Comparison of ENCODE assay signal across 2 cellular contexts in the genomic region with DNA sequence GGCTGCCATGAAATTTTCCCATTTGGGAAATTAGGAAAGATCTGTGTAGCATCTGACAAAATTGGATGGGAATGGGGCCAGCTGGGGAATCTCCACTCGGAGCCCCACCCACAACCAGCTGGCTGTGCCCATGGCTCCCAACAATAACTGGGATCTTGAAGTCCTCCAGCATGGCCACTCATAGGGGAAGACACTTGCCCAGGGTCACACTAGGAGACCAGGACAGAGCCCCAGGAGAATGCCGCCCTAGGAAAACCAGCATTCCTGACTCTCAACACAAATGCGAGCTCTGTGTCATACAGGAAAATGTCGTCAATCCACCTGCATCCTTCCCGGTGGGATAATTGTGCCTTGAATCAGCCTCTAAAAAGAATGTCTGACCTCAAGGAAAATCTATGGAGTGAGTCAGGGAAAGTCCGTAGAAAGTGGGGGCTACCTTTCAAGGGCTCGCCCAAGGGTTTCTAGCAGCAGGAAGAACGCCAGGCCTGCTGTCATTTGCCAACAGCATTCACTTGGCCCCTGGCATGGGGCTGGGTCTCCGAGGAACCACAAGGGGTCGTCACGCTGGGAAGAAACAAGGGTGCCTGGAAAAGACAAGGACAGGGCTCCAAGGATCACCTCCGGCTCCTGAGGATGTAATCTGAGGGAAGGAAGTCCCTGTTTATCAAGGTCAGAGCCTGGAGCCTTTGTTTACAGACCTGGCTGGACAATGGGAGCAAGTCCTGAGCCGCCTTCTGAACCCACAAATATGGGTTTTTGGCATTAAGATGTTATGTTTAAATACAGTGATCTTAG.
TF ChIP-seq lines count a peak whose summit lies in the region.

No MANE protein-coding gene starts in this region.

TF ChIP-seq in GM23338, 12 proteins besides CTCF, POLR2A, EP300 and RAD21 (continued from another document and continues in another):
- TF ChIP-seq, protein P1, sequence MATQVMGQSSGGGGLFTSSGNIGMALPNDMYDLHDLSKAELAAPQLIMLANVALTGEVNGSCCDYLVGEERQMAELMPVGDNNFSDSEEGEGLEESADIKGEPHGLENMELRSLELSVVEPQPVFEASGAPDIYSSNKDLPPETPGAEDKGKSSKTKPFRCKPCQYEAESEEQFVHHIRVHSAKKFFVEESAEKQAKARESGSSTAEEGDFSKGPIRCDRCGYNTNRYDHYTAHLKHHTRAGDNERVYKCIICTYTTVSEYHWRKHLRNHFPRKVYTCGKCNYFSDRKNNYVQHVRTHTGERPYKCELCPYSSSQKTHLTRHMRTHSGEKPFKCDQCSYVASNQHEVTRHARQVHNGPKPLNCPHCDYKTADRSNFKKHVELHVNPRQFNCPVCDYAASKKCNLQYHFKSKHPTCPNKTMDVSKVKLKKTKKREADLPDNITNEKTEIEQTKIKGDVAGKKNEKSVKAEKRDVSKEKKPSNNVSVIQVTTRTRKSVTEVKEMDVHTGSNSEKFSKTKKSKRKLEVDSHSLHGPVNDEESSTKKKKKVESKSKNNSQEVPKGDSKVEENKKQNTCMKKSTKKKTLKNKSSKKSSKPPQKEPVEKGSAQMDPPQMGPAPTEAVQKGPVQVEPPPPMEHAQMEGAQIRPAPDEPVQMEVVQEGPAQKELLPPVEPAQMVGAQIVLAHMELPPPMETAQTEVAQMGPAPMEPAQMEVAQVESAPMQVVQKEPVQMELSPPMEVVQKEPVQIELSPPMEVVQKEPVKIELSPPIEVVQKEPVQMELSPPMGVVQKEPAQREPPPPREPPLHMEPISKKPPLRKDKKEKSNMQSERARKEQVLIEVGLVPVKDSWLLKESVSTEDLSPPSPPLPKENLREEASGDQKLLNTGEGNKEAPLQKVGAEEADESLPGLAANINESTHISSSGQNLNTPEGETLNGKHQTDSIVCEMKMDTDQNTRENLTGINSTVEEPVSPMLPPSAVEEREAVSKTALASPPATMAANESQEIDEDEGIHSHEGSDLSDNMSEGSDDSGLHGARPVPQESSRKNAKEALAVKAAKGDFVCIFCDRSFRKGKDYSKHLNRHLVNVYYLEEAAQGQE (IDR thresholded peaks at IDR 0.05; ENCODE audit: unreplicated experiment), result no peak
- TF ChIP-seq CREB1 (CRISPR knock-in tag; IDR thresholded peaks at IDR 0.05; ENCODE audit: low read depth) (no peak), ZNF114 (CRISPR knock-in tag; IDR thresholded peaks at IDR 0.05) (no peak), STAT1 (IDR thresholded peaks at IDR 0.05; ENCODE audit: unreplicated experiment) (no peak), ZNF331 (CRISPR knock-in tag; IDR thresholded peaks at IDR 0.05; ENCODE audit: low read depth) (no peak), NANOG (IDR thresholded peaks at IDR 0.05; ENCODE audit: borderline replicate concordance) (no peak)
- TF ChIP-seq, protein P2, sequence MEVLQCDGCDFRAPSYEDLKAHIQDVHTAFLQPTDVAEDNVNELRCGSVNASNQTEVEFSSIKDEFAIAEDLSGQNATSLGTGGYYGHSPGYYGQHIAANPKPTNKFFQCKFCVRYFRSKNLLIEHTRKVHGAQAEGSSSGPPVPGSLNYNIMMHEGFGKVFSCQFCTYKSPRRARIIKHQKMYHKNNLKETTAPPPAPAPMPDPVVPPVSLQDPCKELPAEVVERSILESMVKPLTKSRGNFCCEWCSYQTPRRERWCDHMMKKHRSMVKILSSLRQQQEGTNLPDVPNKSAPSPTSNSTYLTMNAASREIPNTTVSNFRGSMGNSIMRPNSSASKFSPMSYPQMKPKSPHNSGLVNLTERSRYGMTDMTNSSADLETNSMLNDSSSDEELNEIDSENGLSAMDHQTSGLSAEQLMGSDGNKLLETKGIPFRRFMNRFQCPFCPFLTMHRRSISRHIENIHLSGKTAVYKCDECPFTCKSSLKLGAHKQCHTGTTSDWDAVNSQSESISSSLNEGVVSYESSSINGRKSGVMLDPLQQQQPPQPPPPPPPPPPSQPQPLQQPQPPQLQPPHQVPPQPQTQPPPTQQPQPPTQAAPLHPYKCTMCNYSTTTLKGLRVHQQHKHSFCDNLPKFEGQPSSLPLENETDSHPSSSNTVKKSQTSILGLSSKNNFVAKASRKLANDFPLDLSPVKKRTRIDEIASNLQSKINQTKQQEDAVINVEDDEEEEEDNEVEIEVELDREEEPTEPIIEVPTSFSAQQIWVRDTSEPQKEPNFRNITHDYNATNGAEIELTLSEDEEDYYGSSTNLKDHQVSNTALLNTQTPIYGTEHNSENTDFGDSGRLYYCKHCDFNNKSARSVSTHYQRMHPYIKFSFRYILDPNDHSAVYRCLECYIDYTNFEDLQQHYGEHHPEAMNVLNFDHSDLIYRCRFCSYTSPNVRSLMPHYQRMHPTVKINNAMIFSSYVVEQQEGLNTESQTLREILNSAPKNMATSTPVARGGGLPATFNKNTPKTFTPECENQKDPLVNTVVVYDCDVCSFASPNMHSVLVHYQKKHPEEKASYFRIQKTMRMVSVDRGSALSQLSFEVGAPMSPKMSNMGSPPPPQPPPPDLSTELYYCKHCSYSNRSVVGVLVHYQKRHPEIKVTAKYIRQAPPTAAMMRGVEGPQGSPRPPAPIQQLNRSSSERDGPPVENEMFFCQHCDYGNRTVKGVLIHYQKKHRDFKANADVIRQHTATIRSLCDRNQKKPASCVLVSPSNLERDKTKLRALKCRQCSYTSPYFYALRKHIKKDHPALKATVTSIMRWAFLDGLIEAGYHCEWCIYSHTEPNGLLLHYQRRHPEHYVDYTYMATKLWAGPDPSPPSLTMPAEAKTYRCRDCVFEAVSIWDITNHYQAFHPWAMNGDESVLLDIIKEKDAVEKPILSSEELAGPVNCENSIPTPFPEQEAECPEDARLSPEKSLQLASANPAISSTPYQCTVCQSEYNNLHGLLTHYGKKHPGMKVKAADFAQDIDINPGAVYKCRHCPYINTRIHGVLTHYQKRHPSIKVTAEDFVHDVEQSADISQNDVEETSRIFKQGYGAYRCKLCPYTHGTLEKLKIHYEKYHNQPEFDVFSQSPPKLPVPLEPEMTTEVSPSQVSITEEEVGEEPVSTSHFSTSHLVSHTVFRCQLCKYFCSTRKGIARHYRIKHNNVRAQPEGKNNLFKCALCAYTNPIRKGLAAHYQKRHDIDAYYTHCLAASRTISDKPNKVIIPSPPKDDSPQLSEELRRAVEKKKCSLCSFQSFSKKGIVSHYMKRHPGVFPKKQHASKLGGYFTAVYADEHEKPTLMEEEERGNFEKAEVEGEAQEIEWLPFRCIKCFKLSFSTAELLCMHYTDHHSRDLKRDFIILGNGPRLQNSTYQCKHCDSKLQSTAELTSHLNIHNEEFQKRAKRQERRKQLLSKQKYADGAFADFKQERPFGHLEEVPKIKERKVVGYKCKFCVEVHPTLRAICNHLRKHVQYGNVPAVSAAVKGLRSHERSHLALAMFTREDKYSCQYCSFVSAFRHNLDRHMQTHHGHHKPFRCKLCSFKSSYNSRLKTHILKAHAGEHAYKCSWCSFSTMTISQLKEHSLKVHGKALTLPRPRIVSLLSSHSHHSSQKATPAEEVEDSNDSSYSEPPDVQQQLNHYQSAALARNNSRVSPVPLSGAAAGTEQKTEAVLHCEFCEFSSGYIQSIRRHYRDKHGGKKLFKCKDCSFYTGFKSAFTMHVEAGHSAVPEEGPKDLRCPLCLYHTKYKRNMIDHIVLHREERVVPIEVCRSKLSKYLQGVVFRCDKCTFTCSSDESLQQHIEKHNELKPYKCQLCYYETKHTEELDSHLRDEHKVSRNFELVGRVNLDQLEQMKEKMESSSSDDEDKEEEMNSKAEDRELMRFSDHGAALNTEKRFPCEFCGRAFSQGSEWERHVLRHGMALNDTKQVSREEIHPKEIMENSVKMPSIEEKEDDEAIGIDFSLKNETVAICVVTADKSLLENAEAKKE (CRISPR knock-in tag; IDR thresholded peaks at IDR 0.05), result no peak

TF ChIP-seq in WTC11, 78 proteins besides CTCF, POLR2A, EP300 and RAD21 (continued from another document and continues in another):
- TF ChIP-seq, protein P3, sequence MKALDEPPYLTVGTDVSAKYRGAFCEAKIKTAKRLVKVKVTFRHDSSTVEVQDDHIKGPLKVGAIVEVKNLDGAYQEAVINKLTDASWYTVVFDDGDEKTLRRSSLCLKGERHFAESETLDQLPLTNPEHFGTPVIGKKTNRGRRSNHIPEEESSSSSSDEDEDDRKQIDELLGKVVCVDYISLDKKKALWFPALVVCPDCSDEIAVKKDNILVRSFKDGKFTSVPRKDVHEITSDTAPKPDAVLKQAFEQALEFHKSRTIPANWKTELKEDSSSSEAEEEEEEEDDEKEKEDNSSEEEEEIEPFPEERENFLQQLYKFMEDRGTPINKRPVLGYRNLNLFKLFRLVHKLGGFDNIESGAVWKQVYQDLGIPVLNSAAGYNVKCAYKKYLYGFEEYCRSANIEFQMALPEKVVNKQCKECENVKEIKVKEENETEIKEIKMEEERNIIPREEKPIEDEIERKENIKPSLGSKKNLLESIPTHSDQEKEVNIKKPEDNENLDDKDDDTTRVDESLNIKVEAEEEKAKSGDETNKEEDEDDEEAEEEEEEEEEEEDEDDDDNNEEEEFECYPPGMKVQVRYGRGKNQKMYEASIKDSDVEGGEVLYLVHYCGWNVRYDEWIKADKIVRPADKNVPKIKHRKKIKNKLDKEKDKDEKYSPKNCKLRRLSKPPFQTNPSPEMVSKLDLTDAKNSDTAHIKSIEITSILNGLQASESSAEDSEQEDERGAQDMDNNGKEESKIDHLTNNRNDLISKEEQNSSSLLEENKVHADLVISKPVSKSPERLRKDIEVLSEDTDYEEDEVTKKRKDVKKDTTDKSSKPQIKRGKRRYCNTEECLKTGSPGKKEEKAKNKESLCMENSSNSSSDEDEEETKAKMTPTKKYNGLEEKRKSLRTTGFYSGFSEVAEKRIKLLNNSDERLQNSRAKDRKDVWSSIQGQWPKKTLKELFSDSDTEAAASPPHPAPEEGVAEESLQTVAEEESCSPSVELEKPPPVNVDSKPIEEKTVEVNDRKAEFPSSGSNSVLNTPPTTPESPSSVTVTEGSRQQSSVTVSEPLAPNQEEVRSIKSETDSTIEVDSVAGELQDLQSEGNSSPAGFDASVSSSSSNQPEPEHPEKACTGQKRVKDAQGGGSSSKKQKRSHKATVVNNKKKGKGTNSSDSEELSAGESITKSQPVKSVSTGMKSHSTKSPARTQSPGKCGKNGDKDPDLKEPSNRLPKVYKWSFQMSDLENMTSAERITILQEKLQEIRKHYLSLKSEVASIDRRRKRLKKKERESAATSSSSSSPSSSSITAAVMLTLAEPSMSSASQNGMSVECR (CRISPR knock-in tag; IDR thresholded peaks at IDR 0.05; ENCODE audit: borderline replicate concordance), result no peak
- TF ChIP-seq, protein P4, sequence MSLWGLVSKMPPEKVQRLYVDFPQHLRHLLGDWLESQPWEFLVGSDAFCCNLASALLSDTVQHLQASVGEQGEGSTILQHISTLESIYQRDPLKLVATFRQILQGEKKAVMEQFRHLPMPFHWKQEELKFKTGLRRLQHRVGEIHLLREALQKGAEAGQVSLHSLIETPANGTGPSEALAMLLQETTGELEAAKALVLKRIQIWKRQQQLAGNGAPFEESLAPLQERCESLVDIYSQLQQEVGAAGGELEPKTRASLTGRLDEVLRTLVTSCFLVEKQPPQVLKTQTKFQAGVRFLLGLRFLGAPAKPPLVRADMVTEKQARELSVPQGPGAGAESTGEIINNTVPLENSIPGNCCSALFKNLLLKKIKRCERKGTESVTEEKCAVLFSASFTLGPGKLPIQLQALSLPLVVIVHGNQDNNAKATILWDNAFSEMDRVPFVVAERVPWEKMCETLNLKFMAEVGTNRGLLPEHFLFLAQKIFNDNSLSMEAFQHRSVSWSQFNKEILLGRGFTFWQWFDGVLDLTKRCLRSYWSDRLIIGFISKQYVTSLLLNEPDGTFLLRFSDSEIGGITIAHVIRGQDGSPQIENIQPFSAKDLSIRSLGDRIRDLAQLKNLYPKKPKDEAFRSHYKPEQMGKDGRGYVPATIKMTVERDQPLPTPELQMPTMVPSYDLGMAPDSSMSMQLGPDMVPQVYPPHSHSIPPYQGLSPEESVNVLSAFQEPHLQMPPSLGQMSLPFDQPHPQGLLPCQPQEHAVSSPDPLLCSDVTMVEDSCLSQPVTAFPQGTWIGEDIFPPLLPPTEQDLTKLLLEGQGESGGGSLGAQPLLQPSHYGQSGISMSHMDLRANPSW (CRISPR knock-in tag; conservative IDR thresholded peaks at IDR 0.05; ENCODE audit: low read depth), result no peak
- TF ChIP-seq, protein P5, sequence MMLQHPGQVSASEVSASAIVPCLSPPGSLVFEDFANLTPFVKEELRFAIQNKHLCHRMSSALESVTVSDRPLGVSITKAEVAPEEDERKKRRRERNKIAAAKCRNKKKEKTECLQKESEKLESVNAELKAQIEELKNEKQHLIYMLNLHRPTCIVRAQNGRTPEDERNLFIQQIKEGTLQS (CRISPR knock-in tag; conservative IDR thresholded peaks at IDR 0.05), result no peak
- TF ChIP-seq TCF7 (CRISPR knock-in tag; IDR thresholded peaks at IDR 0.05; ENCODE audit: low read depth), result no peak
- TF ChIP-seq, protein P6, sequence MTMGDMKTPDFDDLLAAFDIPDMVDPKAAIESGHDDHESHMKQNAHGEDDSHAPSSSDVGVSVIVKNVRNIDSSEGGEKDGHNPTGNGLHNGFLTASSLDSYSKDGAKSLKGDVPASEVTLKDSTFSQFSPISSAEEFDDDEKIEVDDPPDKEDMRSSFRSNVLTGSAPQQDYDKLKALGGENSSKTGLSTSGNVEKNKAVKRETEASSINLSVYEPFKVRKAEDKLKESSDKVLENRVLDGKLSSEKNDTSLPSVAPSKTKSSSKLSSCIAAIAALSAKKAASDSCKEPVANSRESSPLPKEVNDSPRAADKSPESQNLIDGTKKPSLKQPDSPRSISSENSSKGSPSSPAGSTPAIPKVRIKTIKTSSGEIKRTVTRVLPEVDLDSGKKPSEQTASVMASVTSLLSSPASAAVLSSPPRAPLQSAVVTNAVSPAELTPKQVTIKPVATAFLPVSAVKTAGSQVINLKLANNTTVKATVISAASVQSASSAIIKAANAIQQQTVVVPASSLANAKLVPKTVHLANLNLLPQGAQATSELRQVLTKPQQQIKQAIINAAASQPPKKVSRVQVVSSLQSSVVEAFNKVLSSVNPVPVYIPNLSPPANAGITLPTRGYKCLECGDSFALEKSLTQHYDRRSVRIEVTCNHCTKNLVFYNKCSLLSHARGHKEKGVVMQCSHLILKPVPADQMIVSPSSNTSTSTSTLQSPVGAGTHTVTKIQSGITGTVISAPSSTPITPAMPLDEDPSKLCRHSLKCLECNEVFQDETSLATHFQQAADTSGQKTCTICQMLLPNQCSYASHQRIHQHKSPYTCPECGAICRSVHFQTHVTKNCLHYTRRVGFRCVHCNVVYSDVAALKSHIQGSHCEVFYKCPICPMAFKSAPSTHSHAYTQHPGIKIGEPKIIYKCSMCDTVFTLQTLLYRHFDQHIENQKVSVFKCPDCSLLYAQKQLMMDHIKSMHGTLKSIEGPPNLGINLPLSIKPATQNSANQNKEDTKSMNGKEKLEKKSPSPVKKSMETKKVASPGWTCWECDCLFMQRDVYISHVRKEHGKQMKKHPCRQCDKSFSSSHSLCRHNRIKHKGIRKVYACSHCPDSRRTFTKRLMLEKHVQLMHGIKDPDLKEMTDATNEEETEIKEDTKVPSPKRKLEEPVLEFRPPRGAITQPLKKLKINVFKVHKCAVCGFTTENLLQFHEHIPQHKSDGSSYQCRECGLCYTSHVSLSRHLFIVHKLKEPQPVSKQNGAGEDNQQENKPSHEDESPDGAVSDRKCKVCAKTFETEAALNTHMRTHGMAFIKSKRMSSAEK (CRISPR knock-in tag; IDR thresholded peaks at IDR 0.05; ENCODE audit: borderline replicate concordance), result no peak
- TF ChIP-seq, protein P7, sequence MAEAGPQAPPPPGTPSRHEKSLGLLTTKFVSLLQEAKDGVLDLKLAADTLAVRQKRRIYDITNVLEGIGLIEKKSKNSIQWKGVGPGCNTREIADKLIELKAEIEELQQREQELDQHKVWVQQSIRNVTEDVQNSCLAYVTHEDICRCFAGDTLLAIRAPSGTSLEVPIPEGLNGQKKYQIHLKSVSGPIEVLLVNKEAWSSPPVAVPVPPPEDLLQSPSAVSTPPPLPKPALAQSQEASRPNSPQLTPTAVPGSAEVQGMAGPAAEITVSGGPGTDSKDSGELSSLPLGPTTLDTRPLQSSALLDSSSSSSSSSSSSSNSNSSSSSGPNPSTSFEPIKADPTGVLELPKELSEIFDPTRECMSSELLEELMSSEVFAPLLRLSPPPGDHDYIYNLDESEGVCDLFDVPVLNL (CRISPR knock-in tag; IDR thresholded peaks at IDR 0.05; ENCODE audit: borderline replicate concordance, low read depth), result no peak
